In genomic region chr4:147816382-147817254, GRCh38 we compare ENCODE assay signal across 16 cellular contexts.
DNase-seq lines count a peak whose midpoint lies in the region; ATAC-seq, FAIRE-seq and TF ChIP-seq lines count a peak whose summit lies in the region.
"Had no signal": no experiment of that assay in that cellular context is flagged by ENCODE, and none has a peak within 500 bp of the region (broad histone marks: within the 10 kb centered on the region; RNA-seq: fewer than 3 reads in every experiment).

No MANE protein-coding gene starts in this region.

- TF ChIP-seq CTCF in gastroesophageal sphincter (IDR thresholded peaks at IDR 0.05) (no peak), suprapubic skin (IDR thresholded peaks at IDR 0.05) (no peak)

- ATAC-seq in gastroesophageal sphincter (peak; percentile 73), GM21619 (IDR thresholded peaks at IDR 0.05; ENCODE audit: unreplicated experiment) (no peak), GM18517 (IDR thresholded peaks at IDR 0.05; ENCODE audit: unreplicated experiment) (no peak)
- ATAC-seq: mucosa of descending colon had no signal

- H3K36me3 ChIP-seq in KOPT-K1 (ENCODE audit: insufficient read depth, low read length) (no peaks in the 10 kb centered on the region), gastroesophageal sphincter (no peaks in the 10 kb centered on the region), muscle layer of duodenum (ENCODE audit: control insufficient read depth in 1 of 2, insufficient read depth in 2 of 2, low read length in 2 of 2) (no peaks in the 10 kb centered on the region), suprapubic skin (no peaks in the 10 kb centered on the region)

- no peaks in the 10 kb centered on the region for H3K27me3 ChIP-seq in gastroesophageal sphincter
- no peaks in the 10 kb centered on the region for H3K27me3 ChIP-seq in muscle layer of duodenum (ENCODE audit: low read depth, low read length)
- no peaks in the 10 kb centered on the region for H3K27me3 ChIP-seq in suprapubic skin

- TF ChIP-seq EP300 in gastroesophageal sphincter (IDR thresholded peaks at IDR 0.05) = no peak
- no peak for TF ChIP-seq EP300 in suprapubic skin (IDR thresholded peaks at IDR 0.05)

- FAIRE-seq in H54 (lab: Jason Lieb, UNC) = no peak
- FAIRE-seq: GM18507 had no signal

- H3K27ac ChIP-seq in KOPT-K1 (ENCODE audit: low read depth, low read length, poor library complexity, severe bottlenecking) (peak overlapping the region; percentile 51), gastroesophageal sphincter (peak overlapping the region; percentile 73 to 83 (median 78)), muscle layer of duodenum (ENCODE audit: low read length) (peak overlapping the region; percentile 43), suprapubic skin (peak overlapping the region; percentile 8)

- TF ChIP-seq POLR2A in gastroesophageal sphincter (IDR thresholded peaks at IDR 0.05) (no peak), suprapubic skin (IDR thresholded peaks at IDR 0.05) (no peak), H54 (IDR thresholded peaks at IDR 0.05; ENCODE audit: low read depth, low read length) (no peak)

- H3K9me3 ChIP-seq in KOPT-K1 (ENCODE audit: insufficient read depth, low read length, poor library complexity, severe bottlenecking) = no peaks in the 10 kb centered on the region
- no peaks in the 10 kb centered on the region for H3K9me3 ChIP-seq in gastroesophageal sphincter
- H3K9me3 ChIP-seq in muscle layer of duodenum (ENCODE audit: control insufficient read depth in 1 of 2, low read length in 2 of 2) = no peaks in the 10 kb centered on the region
- H3K9me3 ChIP-seq in suprapubic skin = no peaks in the 10 kb centered on the region
- H3K9me3 ChIP-seq: mucosa of descending colon had no signal

- WGBS in gastroesophageal sphincter (ENCODE audit: low coverage in 1 of 2), 2 donors = 44 to 49% methylated on average over 3 to 4 of the region's 4 CpGs
- 69% methylated on average over 4 of the region's 4 CpGs for WGBS in suprapubic skin

- H3K4me3 ChIP-seq in gastroesophageal sphincter = no peak overlapping the region
- no peak overlapping the region for H3K4me3 ChIP-seq in muscle layer of duodenum (ENCODE audit: low read depth in 1 of 2, low read length in 2 of 2)
- no peak overlapping the region for H3K4me3 ChIP-seq in suprapubic skin
- H3K4me3 ChIP-seq: mucosa of descending colon had no signal

- DNase-seq in suprapubic skin (ENCODE audit: low spot score in 2 of 2) (no peak), H54 (ENCODE audit: insufficient read length, low spot score) (no peak)
- no peak for DNase-seq in activated naive CD4-positive, alpha-beta T cell treated with Interleukin-2 at 50 U/mL for 16 hours
- DNase-seq: activated CD4-positive, alpha-beta T cell treated with anti-CD3 and anti-CD28 coated beads for 1 hour; amygdala; HCEC 1CT; islet precursor cell; mucosa of descending colon; NCI-H1417; NCI-H748 treated with DMSO at 0.1 percent for 48 hours had no signal

- peaks cover 60 to 99% (median 62%) of the 10 kb centered on the region in 3 donors for H3K4me1 ChIP-seq in gastroesophageal sphincter
- peaks cover 19 to 54% of the 10 kb centered on the region in 2 donors for H3K4me1 ChIP-seq in muscle layer of duodenum (ENCODE audit: control insufficient read depth in 1 of 2, insufficient read depth in 2 of 2, low read length in 2 of 2)
- H3K4me1 ChIP-seq in suprapubic skin = peaks cover 65% of the 10 kb centered on the region

Comparison
In these comparisons a context has a peak if more than half of its experiments do, and no peak if none do; other contexts are left out.
1. H3K27ac ChIP-seq: peak in every context shown above with its lines; median percentile 78 in gastroesophageal sphincter; 51 in KOPT-K1; 43 in muscle layer of duodenum; 8 in suprapubic skin.